Comparison of ENCODE assay signal across 16 cellular contexts in genomic region chr11:90446207-90446606, GRCh38.
DNase-seq lines count a peak whose midpoint lies in the region; ATAC-seq and TF ChIP-seq lines count a peak whose summit lies in the region.
"Had no signal": no experiment of that assay in that cellular context is flagged by ENCODE, and none has a peak within 500 bp of the region (broad histone marks: within the 10 kb centered on the region; RNA-seq: fewer than 3 reads in every experiment).

No MANE protein-coding gene starts in this region.

- no peak overlapping the region for H3K23ac ChIP-seq in trophoblast cell (ENCODE audit: low read length)

- peaks cover 13% of the 10 kb centered on the region for H3K4me1 Mint-ChIP-seq in type B pancreatic cell (ENCODE audit: unreplicated experiment)
- no peaks in the 10 kb centered on the region for H3K4me1 Mint-ChIP-seq in activated CD4-positive, alpha-beta T cell treated with anti-CD3 and anti-CD28 coated beads, Interleukin-2, amount 10 ng/mL, durations not matched to agents 24 days and 14 days
- H3K4me1 Mint-ChIP-seq: B cell, H9 had no signal

- no peak overlapping the region for H4K8ac ChIP-seq in trophoblast cell (ENCODE audit: low read depth, low read length)

- no peak for DNase-seq in Right ventricle myocardium superior
- DNase-seq in cardiac septum (ENCODE audit: low spot score), result no peak
- peak in 1 of 2 donors; percentile 6 for DNase-seq in heart right ventricle
- DNase-seq in trophoblast cell, result no peak
- no peak for DNase-seq in type B pancreatic cell (ENCODE audit: extremely low spot score, unreplicated experiment)
- no peak for DNase-seq in pons (ENCODE audit: low spot score)
- DNase-seq in iPS-NIHi11 (ENCODE audit: low spot score), result no peak
- DNase-seq in activated CD4-positive, alpha-beta T cell treated with anti-CD3 and anti-CD28 coated beads, Interleukin-2, amount 10 ng/mL, durations not matched to agents 24 days and 14 days, result no peak
- DNase-seq: 8988T; CD8-positive, alpha-beta T cell; DMS 273 treated with DMSO at 0.1 percent for 48 hours; DMS53; H9 had no signal

- no peaks in the 10 kb centered on the region for H3K27me3 Mint-ChIP-seq in type B pancreatic cell
- no peaks in the 10 kb centered on the region for H3K27me3 Mint-ChIP-seq in activated CD4-positive, alpha-beta T cell treated with anti-CD3 and anti-CD28 coated beads, Interleukin-2, amount 10 ng/mL, durations not matched to agents 24 days and 14 days
- H3K27me3 Mint-ChIP-seq: B cell had no signal

- H3K4me2 ChIP-seq in trophoblast cell (ENCODE audit: low read length), result no peak overlapping the region

- no peak overlapping the region for H3K4me3 Mint-ChIP-seq in type B pancreatic cell
- no peak overlapping the region for H3K4me3 Mint-ChIP-seq in activated CD4-positive, alpha-beta T cell treated with anti-CD3 and anti-CD28 coated beads, Interleukin-2, amount 10 ng/mL, durations not matched to agents 24 days and 14 days
- H3K4me3 Mint-ChIP-seq: B cell; CD8-positive, alpha-beta T cell; H9 had no signal

- H4K91ac ChIP-seq in trophoblast cell (ENCODE audit: low read depth, low read length), result no peak overlapping the region

- peak overlapping the region; percentile 22 for H2BK120ac ChIP-seq in trophoblast cell (ENCODE audit: insufficient read depth, low read length, poor library complexity)

- H3K27ac Mint-ChIP-seq in type B pancreatic cell, result peak overlapping the region; percentile 15
- H3K27ac Mint-ChIP-seq in activated CD4-positive, alpha-beta T cell treated with anti-CD3 and anti-CD28 coated beads, Interleukin-2, amount 10 ng/mL, durations not matched to agents 24 days and 14 days, result no peak overlapping the region
- H3K27ac Mint-ChIP-seq: B cell; CD8-positive, alpha-beta T cell; H9 had no signal

- ATAC-seq in Right ventricle myocardium superior (ENCODE audit: poor library complexity) (peak; percentile 49), heart right ventricle (peak in 7 of 8 donors; percentile 38 to 70 (median 52))
- ATAC-seq: CD8-positive, alpha-beta T cell; HepG2 had no signal

- H3K4me3 ChIP-seq in heart right ventricle (no peak overlapping the region), trophoblast cell (ENCODE audit: low read depth, low read length) (no peak overlapping the region)
- H3K4me3 ChIP-seq: BLaER1 treated with 17β-estradiol and CSF1 and Interleukin-3, amounts not matched to agents 10 nM and 100 nM had no signal

- no peak overlapping the region for H2AFZ ChIP-seq in trophoblast cell (ENCODE audit: insufficient read depth, low read length, poor library complexity)

- no peaks in the 10 kb centered on the region for H3K9me3 ChIP-seq in heart right ventricle
- no peaks in the 10 kb centered on the region for H3K9me3 ChIP-seq in trophoblast cell (ENCODE audit: insufficient read depth, low read depth, low read length)
- H3K9me3 ChIP-seq: BLaER1 treated with 17β-estradiol and CSF1 and Interleukin-3, amounts not matched to agents 10 nM and 100 nM had no signal

- no peaks in the 10 kb centered on the region for H3K79me1 ChIP-seq in trophoblast cell (ENCODE audit: low read length)

- intact Hi-C loops in Right ventricle myocardium superior (cut with DNase I), result no loop called here
- intact Hi-C loops in cardiac septum (cut with DNase I), result no loop called here
- intact Hi-C loops in heart right ventricle (cut with DNase I), result no loop called here
- intact Hi-C loops in activated CD4-positive, alpha-beta T cell treated with anti-CD3 and anti-CD28 coated beads, Interleukin-2, amount 10 ng/mL, durations not matched to agents 24 days and 14 days (cut with micrococcal nuclease), result no loop called here

- H3K18ac ChIP-seq in trophoblast cell (ENCODE audit: low read length), result no peak overlapping the region

- H3K27ac ChIP-seq in heart right ventricle (peak overlapping the region in 2 of 10 donors; percentile 17 to 20), trophoblast cell (ENCODE audit: low read depth, low read length) (no peak overlapping the region)
- H3K27ac ChIP-seq: BLaER1 treated with 17β-estradiol and CSF1 and Interleukin-3, amounts not matched to agents 10 nM and 100 nM had no signal

- peak overlapping the region; percentile 49 for H2BK5ac ChIP-seq in trophoblast cell (ENCODE audit: low read depth, low read length, poor library complexity)

- no peaks in the 10 kb centered on the region for H3K27me3 ChIP-seq in heart right ventricle
- no peaks in the 10 kb centered on the region for H3K27me3 ChIP-seq in trophoblast cell (ENCODE audit: insufficient read depth, low read length)
- H3K27me3 ChIP-seq: BLaER1 treated with 17β-estradiol and CSF1 and Interleukin-3, amounts not matched to agents 10 nM and 100 nM had no signal

- H3K4me1 ChIP-seq in heart right ventricle, result peaks cover 0 to 33% (median 9%) of the 10 kb centered on the region in 9 donors
- H3K4me1 ChIP-seq in trophoblast cell (ENCODE audit: control insufficient read depth in 1 of 2, insufficient read depth in 2 of 2, low read length in 2 of 2), result no peaks in the 10 kb centered on the region

- TF ChIP-seq CTCF in heart right ventricle (IDR thresholded peaks at IDR 0.05) (no peak), type B pancreatic cell (conservative IDR thresholded peaks at IDR 0.05) (no peak)

- H3K14ac ChIP-seq in trophoblast cell (ENCODE audit: low read length), result no peak overlapping the region

- H3K9me3 Mint-ChIP-seq in type B pancreatic cell, result peaks cover 4% of the 10 kb centered on the region
- H3K9me3 Mint-ChIP-seq in activated CD4-positive, alpha-beta T cell treated with anti-CD3 and anti-CD28 coated beads, Interleukin-2, amount 10 ng/mL, durations not matched to agents 24 days and 14 days, result no peaks in the 10 kb centered on the region
- H3K9me3 Mint-ChIP-seq: CD8-positive, alpha-beta T cell; H9 had no signal

- no peak overlapping the region for H4K12ac ChIP-seq in trophoblast cell (ENCODE audit: low read depth, low read length)

- no peaks in the 10 kb centered on the region for H3K36me3 Mint-ChIP-seq in type B pancreatic cell
- H3K36me3 Mint-ChIP-seq in activated CD4-positive, alpha-beta T cell treated with anti-CD3 and anti-CD28 coated beads, Interleukin-2, amount 10 ng/mL, durations not matched to agents 24 days and 14 days (ENCODE audit: low read depth), result no peaks in the 10 kb centered on the region
- H3K36me3 Mint-ChIP-seq: CD8-positive, alpha-beta T cell had no signal

- H3K79me2 ChIP-seq in trophoblast cell (ENCODE audit: control insufficient read depth, insufficient read depth, low read length, poor library complexity), result no peaks in the 10 kb centered on the region

- H2BK12ac ChIP-seq in trophoblast cell (ENCODE audit: low read length), result no peak overlapping the region

- H3K4ac ChIP-seq in trophoblast cell (ENCODE audit: low read depth, low read length), result no peak overlapping the region

- no peaks in the 10 kb centered on the region for H3K36me3 ChIP-seq in heart right ventricle
- H3K36me3 ChIP-seq in trophoblast cell (ENCODE audit: control insufficient read depth in 1 of 2, insufficient read depth in 2 of 2, low read length in 2 of 2), result no peaks in the 10 kb centered on the region
- H3K36me3 ChIP-seq: BLaER1 treated with 17β-estradiol and CSF1 and Interleukin-3, amounts not matched to agents 10 nM and 100 nM had no signal

- 26 to 31% methylated on average over 2 of the region's 2 CpGs for WGBS in heart right ventricle, 2 donors
- WGBS in trophoblast cell (ENCODE audit: extremely low coverage, insufficient coverage, insufficient read length), result no CpG with 5 or more reads among the region's 2 CpGs

- no peak overlapping the region for H2AK5ac ChIP-seq in trophoblast cell (ENCODE audit: low read length)

- no peak overlapping the region for H3K9ac ChIP-seq in trophoblast cell (ENCODE audit: low read length)
- H3K9ac ChIP-seq: BLaER1 treated with 17β-estradiol and CSF1 and Interleukin-3, amounts not matched to agents 10 nM and 100 nM had no signal
